Comparison of ENCODE assay signal across 14 cellular contexts in the genomic region with DNA sequence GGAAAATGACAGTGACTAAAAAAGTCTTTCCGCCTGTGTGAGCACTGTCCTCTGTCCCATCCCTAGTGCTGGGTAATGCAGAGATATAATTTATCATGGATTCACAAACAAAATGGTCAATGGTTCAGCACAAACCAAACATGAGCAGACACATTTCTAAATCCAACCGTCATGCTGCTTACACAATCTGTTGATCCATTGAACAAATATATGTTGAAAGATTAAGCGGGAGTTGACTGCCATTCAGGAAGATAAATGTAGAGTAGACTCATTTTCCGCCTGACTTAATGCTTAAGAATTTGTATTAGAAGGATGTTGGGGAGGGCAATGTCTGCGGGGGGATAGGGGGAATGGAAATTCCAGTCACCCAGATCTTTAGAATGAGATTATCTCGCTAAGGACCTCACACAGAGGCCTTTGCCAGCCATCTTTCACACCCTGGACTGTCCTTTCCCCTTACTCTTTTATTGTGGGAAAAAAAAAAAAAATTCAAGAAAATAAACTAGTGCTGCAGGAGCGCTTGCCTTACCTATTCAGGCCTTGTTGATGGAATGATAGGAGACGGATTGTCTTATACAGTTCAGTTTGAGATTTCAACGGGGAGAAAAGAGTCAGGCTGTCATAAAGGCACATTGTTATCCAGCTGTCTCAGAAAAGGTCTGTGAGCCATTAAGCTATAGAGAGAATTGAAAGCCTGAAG.
DNase-seq lines count a peak whose midpoint lies in the region; ATAC-seq, FAIRE-seq and TF ChIP-seq lines count a peak whose summit lies in the region.
"Had no signal": no experiment of that assay in that cellular context is flagged by ENCODE, and none has a peak within 500 bp of the region (broad histone marks: within the 10 kb centered on the region; RNA-seq: fewer than 3 reads in every experiment).

No MANE protein-coding gene starts in this region.

- H3K27ac Mint-ChIP-seq in type B pancreatic cell: no peak overlapping the region
- H3K27ac Mint-ChIP-seq: CD4-positive, alpha-beta memory T cell; stimulated activated naive B cell treated with anti-CD40 and anti-IgM and Interleukin-4, amounts not matched to agents 10 μg/mL and 1 μg/mL and 100 μg/mL, for 72 hours had no signal

- no peaks in the 10 kb centered on the region for H3F3A ChIP-seq in neural cell (ENCODE audit: insufficient read depth, low read length, poor library complexity, severe bottlenecking)

- peak; percentile 99 for DNase-seq in NCI-H69 (lab: John Stamatoyannopoulos, UW)
- DNase-seq in bronchial epithelial cell (ENCODE audit: low read depth): peak; percentile 97
- no peak for DNase-seq in G401 (ENCODE audit: low spot score)
- DNase-seq in type B pancreatic cell (ENCODE audit: extremely low spot score, unreplicated experiment): no peak
- DNase-seq in stimulated activated naive CD4-positive, alpha-beta T cell treated with Interleukin-2 at 50 U/mL for 16 hours (lab: John Stamatoyannopoulos, UW): no peak
- DNase-seq: CD4-positive, alpha-beta memory T cell; erythroblast; nucleus accumbens; stimulated activated naive B cell treated with anti-CD40 and anti-IgM and Interleukin-4, amounts not matched to agents 10 μg/mL and 1 μg/mL and 100 μg/mL, for 72 hours had no signal

- peak overlapping the region; percentile 27 for H3K9ac ChIP-seq in neural cell (ENCODE audit: low read length)

- H2AFZ ChIP-seq in neural cell (ENCODE audit: low read depth, low read length): no peak overlapping the region

- TF ChIP-seq EP300 in neural cell (conservative IDR thresholded peaks at IDR 0.05; ENCODE audit: poor library complexity, severe bottlenecking): peak; percentile 39

- ATAC-seq in HG03045 (IDR thresholded peaks at IDR 0.05; ENCODE audit: unreplicated experiment): no peak
- ATAC-seq: stimulated activated naive B cell treated with anti-CD40 and anti-IgM and Interleukin-4, amounts not matched to agents 10 μg/mL and 1 μg/mL and 100 μg/mL, for 72 hours had no signal

- no peak overlapping the region for H3K4me2 ChIP-seq in neural cell (ENCODE audit: low read length)

- H3K36me3 ChIP-seq in HEK293 (ENCODE audit: control insufficient read depth in 2 of 2, insufficient read depth in 1 of 2, low read length in 2 of 2) (no peaks in the 10 kb centered on the region), bronchial epithelial cell (ENCODE audit: control insufficient read depth, insufficient read depth, low read length) (no peaks in the 10 kb centered on the region), neural cell (ENCODE audit: insufficient read depth, low read length) (no peaks in the 10 kb centered on the region)
- H3K36me3 ChIP-seq: ascending aorta had no signal

- H3K27me3 Mint-ChIP-seq in type B pancreatic cell: peaks cover 26% of the 10 kb centered on the region
- H3K27me3 Mint-ChIP-seq: CD4-positive, alpha-beta memory T cell had no signal

- H3K27me3 ChIP-seq in bronchial epithelial cell (ENCODE audit: control insufficient read depth, insufficient read depth, low read length) (no peaks in the 10 kb centered on the region), neural cell (ENCODE audit: insufficient read depth, low read depth, low read length) (no peaks in the 10 kb centered on the region)
- H3K27me3 ChIP-seq: ascending aorta had no signal

- CTCF ChIA-PET in HEK293 (lab: Yijun Ruan, JAX): interaction anchor here (0.6 to 2.5 kb wide), 3 partner anchors 13 to 72 kb away, joined by 4 to 10 read pairs (median 9); no protein-coding TSS in a partner anchor

- H3K4me3 ChIP-seq in HEK293 (ENCODE audit: low read depth, low read length): no peak overlapping the region
- no peak overlapping the region for H3K4me3 ChIP-seq in bronchial epithelial cell (ENCODE audit: low read depth, low read length)
- peak overlapping the region; percentile 9 for H3K4me3 ChIP-seq in neural cell (ENCODE audit: low read length)
- H3K4me3 ChIP-seq: ascending aorta had no signal

- no peak for FAIRE-seq in bronchial epithelial cell (lab: Jason Lieb, UNC)
- FAIRE-seq: keratinocyte had no signal

- POLR2A ChIA-PET in HEK293 (lab: Yijun Ruan, JAX): no interaction called here

- TF ChIP-seq CTCF in HEK293 (tag by site-specific recombination; IDR thresholded peaks at IDR 0.05) (no peak), bronchial epithelial cell (IDR thresholded peaks at IDR 0.05; ENCODE audit: insufficient read depth, low read length, severe bottlenecking) (no peak), neural cell (IDR thresholded peaks at IDR 0.05; ENCODE audit: poor library complexity, severe bottlenecking) (no peak), type B pancreatic cell (conservative IDR thresholded peaks at IDR 0.05) (no peak)

- peaks cover 16% of the 10 kb centered on the region for H3K4me1 Mint-ChIP-seq in type B pancreatic cell (ENCODE audit: unreplicated experiment)
- H3K4me1 Mint-ChIP-seq: CD4-positive, alpha-beta memory T cell had no signal

- H3K9me3 Mint-ChIP-seq in type B pancreatic cell: no peaks in the 10 kb centered on the region

- H3K79me2 ChIP-seq in neural cell (replicated peaks; ENCODE audit: insufficient read depth, low read length): no peaks in the 10 kb centered on the region

- H3K36me3 Mint-ChIP-seq in type B pancreatic cell: no peaks in the 10 kb centered on the region
- H3K36me3 Mint-ChIP-seq: CD4-positive, alpha-beta memory T cell had no signal

- in situ Hi-C loops in G401 (cut with HindIII; ENCODE audit: low sequenced_read_pairs): no loop called here

- no peak overlapping the region for H3K27ac ChIP-seq in HEK293 (ENCODE audit: extremely low read depth, low read depth, low read length)
- peak overlapping the region; percentile 66 for H3K27ac ChIP-seq in neural cell (ENCODE audit: low read length)
- H3K27ac ChIP-seq: ascending aorta had no signal

- H3K9me3 ChIP-seq in HEK293 (ENCODE audit: control insufficient read depth, insufficient read depth, low read depth, low read length): no peaks in the 10 kb centered on the region
- no peaks in the 10 kb centered on the region for H3K9me3 ChIP-seq in neural cell (ENCODE audit: low read length)
- H3K9me3 ChIP-seq: ascending aorta had no signal

- H4K20me1 ChIP-seq in neural cell (ENCODE audit: insufficient read depth): no peaks in the 10 kb centered on the region

- no peak overlapping the region for H3K4me3 Mint-ChIP-seq in type B pancreatic cell
- H3K4me3 Mint-ChIP-seq: CD4-positive, alpha-beta memory T cell; stimulated activated naive B cell treated with anti-CD40 and anti-IgM and Interleukin-4, amounts not matched to agents 10 μg/mL and 1 μg/mL and 100 μg/mL, for 72 hours had no signal

- TF ChIP-seq RAD21 in neural cell (conservative IDR thresholded peaks at IDR 0.05): peak; percentile 22

- no peaks in the 10 kb centered on the region; the same call in 1 of the 2 replicates for H3K4me1 ChIP-seq in HEK293 (ENCODE audit: control insufficient read depth, insufficient read depth, low read length)
- H3K4me1 ChIP-seq: ascending aorta had no signal

- no peaks in the 10 kb centered on the region for H3K9me2 ChIP-seq in neural cell (ENCODE audit: insufficient read depth, low read length)

TF ChIP-seq in HEK293, 187 proteins besides CTCF, POLR2A, EP300 and RAD21:
- peak; percentile 24; the same call in 1 of the 2 replicates for TF ChIP-seq MEIS1 (CRISPR knock-in tag; IDR thresholded peaks at IDR 0.05; ENCODE audit: borderline replicate concordance)
- no peak for TF ChIP-seq ZNF660 (tag by site-specific recombination; IDR thresholded peaks at IDR 0.05)

TF ChIP-seq in neural cell, 6 proteins besides CTCF, POLR2A, EP300 and RAD21:
- TF ChIP-seq SMC3 (conservative IDR thresholded peaks at IDR 0.05; ENCODE audit: poor library complexity): peak; percentile 37
- peak; percentile 21 for TF ChIP-seq POLR2AphosphoS5 (IDR thresholded peaks at IDR 0.05)
- no peak for TF ChIP-seq TAF1 (IDR thresholded peaks at IDR 0.05; ENCODE audit: low read depth)

Comparison
In these comparisons a context has a peak if more than half of its experiments do, and no peak if none do; other contexts are left out.
1. DNase-seq: peak in NCI-H69 (single experiment) and bronchial epithelial cell (single experiment); none in G401 (single experiment), type B pancreatic cell (single experiment) and stimulated activated naive CD4-positive, alpha-beta T cell treated with Interleukin-2 at 50 U/mL for 16 hours (single experiment).